In genomic region chr7:150323682-150324365, GRCh38 we compare ENCODE assay signal across 8 cellular contexts. TPM values are rescaled to one million over a fixed set of nuclear protein-coding genes. Genes with fewer than 3 reads are reported as not detected.
DNase-seq lines count a peak whose midpoint lies in the region; ATAC-seq lines count a peak whose summit lies in the region.

No MANE protein-coding gene starts in this region.

- H3K27ac ChIP-seq in mesodermal cell (ENCODE audit: low read depth, low read length, severe bottlenecking), result peak overlapping the region; percentile 29

- no peaks in the 10 kb centered on the region for H3K9me3 ChIP-seq in mesodermal cell (ENCODE audit: control insufficient read depth, low read length)

- peaks cover 12% of the 10 kb centered on the region for H3K4me1 ChIP-seq in mesodermal cell (ENCODE audit: control insufficient read depth, insufficient read depth, low read length, poor library complexity, severe bottlenecking)

- ATAC-seq in GM21528 (IDR thresholded peaks at IDR 0.05; ENCODE audit: low FRiP score, unreplicated experiment), result peak; percentile 42
- ATAC-seq in HG03571 (IDR thresholded peaks at IDR 0.05; ENCODE audit: unreplicated experiment), result no peak

- 19 to 21% methylated on average over 9 to 12 of the region's 16 CpGs for WGBS in mesodermal cell (ENCODE audit: insufficient coverage in 2 of 2), 2 experiments

- H3K36me3 ChIP-seq in mesodermal cell (ENCODE audit: control insufficient read depth, insufficient read depth, low read length), result peaks cover 34% of the 10 kb centered on the region

- peak overlapping the region; percentile 68 for H3K4me3 ChIP-seq in mesodermal cell (ENCODE audit: extremely low read depth, insufficient read depth, low read length, poor library complexity, severe bottlenecking)

- DNase-seq in COR-L47 (lab: John Stamatoyannopoulos, UW), result peak; percentile 14
- peak; percentile 62 to 71 for DNase-seq in NCI-H526 (lab: John Stamatoyannopoulos, UW)
- DNase-seq in cerebellum (ENCODE audit: low spot score), result peak; percentile 24
- DNase-seq in stimulated activated CD8-positive, alpha-beta memory T cell treated with anti-CD3 and anti-CD28 coated beads, Interleukin-4, amount 100 ng/mL, for 48 hours, result no peak
- no peak for DNase-seq in SIG-M5 (lab: John Stamatoyannopoulos, UW)

RNA-seq across cellular contexts. Expression of gene ACTR3C, which starts 0.5 kb away (rescaled TPM):
- 8.3 TPM for total RNA-seq in cerebellum
- polyA plus RNA-seq in mesodermal cell (2013, experiment 1 of 2), result 0.63 TPM
- polyA plus RNA-seq in mesodermal cell (2013, experiment 2 of 2), result 0.46 TPM

RNA-seq across cellular contexts. Expression of gene LRRC61, which starts 0.7 kb away (rescaled TPM):
- total RNA-seq in cerebellum, result 8.2 TPM
- polyA plus RNA-seq in mesodermal cell (2013, experiment 1 of 2), result 23.1 TPM
- 22.7 TPM for polyA plus RNA-seq in mesodermal cell (2013, experiment 2 of 2)

RNA-seq across cellular contexts. Expression of gene RARRES2, which starts 17.6 kb away (rescaled TPM):
- total RNA-seq in cerebellum, result 4.1 TPM
- polyA plus RNA-seq in mesodermal cell (2013, experiment 1 of 2), result 31.3 TPM
- 25.7 TPM for polyA plus RNA-seq in mesodermal cell (2013, experiment 2 of 2)

RNA-seq across cellular contexts. Expression of gene REPIN1, which starts 44.8 kb away (rescaled TPM):
- 41.2 TPM for total RNA-seq in cerebellum
- 124 TPM for polyA plus RNA-seq in mesodermal cell (2013, experiment 1 of 2)
- polyA plus RNA-seq in mesodermal cell (2013, experiment 2 of 2), result 102 TPM

RNA-seq across cellular contexts. Expression of gene ZNF775, which starts 55.3 kb away (rescaled TPM):
- total RNA-seq in cerebellum, result 8.2 TPM
- polyA plus RNA-seq in mesodermal cell (2013, experiment 1 of 2), result 15.7 TPM
- 12.0 TPM for polyA plus RNA-seq in mesodermal cell (2013, experiment 2 of 2)

Comparison
In these comparisons a context has a peak if more than half of its experiments do, and no peak if none do; other contexts are left out.
1. DNase-seq: peak in COR-L47 (single experiment), NCI-H526 (2 of 2) and cerebellum (single experiment); none in stimulated activated CD8-positive, alpha-beta memory T cell treated with anti-CD3 and anti-CD28 coated beads, Interleukin-4, amount 100 ng/mL, for 48 hours (single experiment) and SIG-M5 (single experiment).